ENCODE assay signal across 19 cellular contexts in the genomic region with DNA sequence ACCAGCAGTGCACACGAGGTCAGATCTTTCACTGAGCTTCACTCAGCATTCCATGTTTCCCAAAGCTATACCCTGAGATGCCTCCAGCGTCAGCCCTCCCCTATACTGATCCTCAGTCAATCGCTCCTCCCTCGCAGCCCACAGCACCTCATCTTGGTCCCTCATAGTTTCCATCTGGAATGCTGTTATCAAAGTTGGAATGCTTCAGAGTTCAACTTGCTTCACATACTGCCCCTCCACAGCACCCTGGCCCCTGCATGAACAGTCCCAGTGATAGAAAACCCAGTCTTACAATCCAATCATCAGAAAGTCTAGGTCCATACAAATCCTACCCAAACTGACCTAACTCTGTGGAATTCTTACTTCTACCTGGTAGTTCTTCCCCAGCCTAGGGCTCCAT. TPM values are rescaled to one million over a fixed set of nuclear protein-coding genes. Genes with fewer than 3 reads are reported as not detected.
DNase-seq lines count a peak whose midpoint lies in the region; ATAC-seq, FAIRE-seq and TF ChIP-seq lines count a peak whose summit lies in the region.
"Had no signal": no experiment of that assay in that cellular context is flagged by ENCODE, and none has a peak within 500 bp of the region (broad histone marks: within the 10 kb centered on the region; RNA-seq: fewer than 3 reads in every experiment).

No MANE protein-coding gene starts in this region.

- H3K27me3 Mint-ChIP-seq in stimulated activated naive CD8-positive, alpha-beta T cell treated with anti-CD3 and anti-CD28 coated beads, Interleukin-15, Interleukin-2, amounts not matched to agents 100 ng/mL and 50 ng/mL, for 24 hours, result no peaks in the 10 kb centered on the region
- no peaks in the 10 kb centered on the region for H3K27me3 Mint-ChIP-seq in stimulated activated naive CD8-positive, alpha-beta T cell treated with anti-CD3 and anti-CD28 coated beads, Interleukin-15, amount 100 ng/mL, for 72 hours
- no peaks in the 10 kb centered on the region for H3K27me3 Mint-ChIP-seq in activated naive CD8-positive, alpha-beta T cell

- no peak overlapping the region for H3K4me3 Mint-ChIP-seq in stimulated activated naive CD8-positive, alpha-beta T cell treated with anti-CD3 and anti-CD28 coated beads, Interleukin-15, Interleukin-2, amounts not matched to agents 100 ng/mL and 50 ng/mL, for 24 hours
- H3K4me3 Mint-ChIP-seq in stimulated activated naive CD8-positive, alpha-beta T cell treated with anti-CD3 and anti-CD28 coated beads, Interleukin-15, amount 100 ng/mL, for 72 hours, result no peak overlapping the region
- H3K4me3 Mint-ChIP-seq in activated naive CD8-positive, alpha-beta T cell, result no peak overlapping the region

- no peak for TF ChIP-seq POLR2A in heart left ventricle (IDR thresholded peaks at IDR 0.05)

- no peak overlapping the region for H3K4me3 ChIP-seq in heart left ventricle
- H3K4me3 ChIP-seq in mucosa of descending colon, result no peak overlapping the region
- H3K4me3 ChIP-seq: SJCRH30, skin epidermis had no signal

- H3K9me3 ChIP-seq in heart left ventricle, result no peaks in the 10 kb centered on the region
- H3K9me3 ChIP-seq in mucosa of descending colon, result no peaks in the 10 kb centered on the region
- H3K9me3 ChIP-seq: SJCRH30 had no signal

- H3K9me3 Mint-ChIP-seq in stimulated activated naive CD8-positive, alpha-beta T cell treated with anti-CD3 and anti-CD28 coated beads, Interleukin-15, Interleukin-2, amounts not matched to agents 100 ng/mL and 50 ng/mL, for 24 hours, result no peaks in the 10 kb centered on the region
- H3K9me3 Mint-ChIP-seq in stimulated activated naive CD8-positive, alpha-beta T cell treated with anti-CD3 and anti-CD28 coated beads, Interleukin-15, amount 100 ng/mL, for 72 hours, result no peaks in the 10 kb centered on the region
- H3K9me3 Mint-ChIP-seq in activated naive CD8-positive, alpha-beta T cell (ENCODE audit: low read depth), result no peaks in the 10 kb centered on the region

- no peak for DNase-seq in stimulated activated naive CD8-positive, alpha-beta T cell treated with anti-CD3 and anti-CD28 coated beads, Interleukin-15, amount 100 ng/mL, for 72 hours
- no peak for DNase-seq in heart left ventricle
- no peak for DNase-seq in DMS79 treated with DMSO at 0.1 percent for 48 hours (lab: John Stamatoyannopoulos, UW)
- DNase-seq in D721Med (ENCODE audit: insufficient read length, low spot score), result no peak
- DNase-seq in mucosa of descending colon, result no peak
- DNase-seq: activated CD4-positive, alpha-beta T cell treated with anti-CD3 and anti-CD28 coated beads for 1 hour; foreskin melanocyte; GF-D8; MV-4-11; NCI-H187 treated with DMSO at 0.1 percent for 48 hours; NCI-H510A treated with DMSO at 0.1 percent for 48 hours; SJCRH30; stimulated activated CD4-positive, alpha-beta T cell treated with anti-CD3 and anti-CD28 coated beads, Interleukin-4, amount 100 ng/mL, for 1 hour had no signal

- H3K36me3 Mint-ChIP-seq in stimulated activated naive CD8-positive, alpha-beta T cell treated with anti-CD3 and anti-CD28 coated beads, Interleukin-15, Interleukin-2, amounts not matched to agents 100 ng/mL and 50 ng/mL, for 24 hours (ENCODE audit: low read depth), result peaks cover 15% of the 10 kb centered on the region
- H3K36me3 Mint-ChIP-seq in activated naive CD8-positive, alpha-beta T cell, result peaks cover 2% of the 10 kb centered on the region

- no peak overlapping the region for H3K27ac ChIP-seq in heart left ventricle
- H3K27ac ChIP-seq: SJCRH30, skin epidermis had no signal

- no peak for FAIRE-seq in D721Med (lab: Jason Lieb, UNC)
- FAIRE-seq: endometrium, GM12892 had no signal

- H3K27me3 ChIP-seq in heart left ventricle, result no peaks in the 10 kb centered on the region
- H3K27me3 ChIP-seq: SJCRH30 had no signal

- H3K36me3 ChIP-seq in heart left ventricle (peaks cover 0 to 21% (median 15%) of the 10 kb centered on the region in 9 donors), mucosa of descending colon (ENCODE audit: low read depth) (no peaks in the 10 kb centered on the region)

- H3K4me1 Mint-ChIP-seq in stimulated activated naive CD8-positive, alpha-beta T cell treated with anti-CD3 and anti-CD28 coated beads, Interleukin-15, Interleukin-2, amounts not matched to agents 100 ng/mL and 50 ng/mL, for 24 hours (ENCODE audit: low read depth), result peaks cover 44% of the 10 kb centered on the region
- peaks cover 41% of the 10 kb centered on the region for H3K4me1 Mint-ChIP-seq in stimulated activated naive CD8-positive, alpha-beta T cell treated with anti-CD3 and anti-CD28 coated beads, Interleukin-15, amount 100 ng/mL, for 72 hours
- peaks cover 47% of the 10 kb centered on the region for H3K4me1 Mint-ChIP-seq in activated naive CD8-positive, alpha-beta T cell (ENCODE audit: low read depth)

- 42 to 50% (median 43%) methylated on average over 4 of the region's 4 CpGs for WGBS in heart left ventricle, 4 donors

- ATAC-seq in stimulated activated naive CD8-positive, alpha-beta T cell treated with anti-CD3 and anti-CD28 coated beads, Interleukin-15, amount 100 ng/mL, for 72 hours, result no peak
- ATAC-seq in heart left ventricle, result peak in 3 of 4 donors; percentile 41 to 49 (median 49)
- ATAC-seq in mucosa of descending colon, result no peak
- ATAC-seq in HG02759 (IDR thresholded peaks at IDR 0.05; ENCODE audit: unreplicated experiment), result no peak

- H3K27ac Mint-ChIP-seq in stimulated activated naive CD8-positive, alpha-beta T cell treated with anti-CD3 and anti-CD28 coated beads, Interleukin-15, Interleukin-2, amounts not matched to agents 100 ng/mL and 50 ng/mL, for 24 hours, result peak overlapping the region; percentile 37
- H3K27ac Mint-ChIP-seq in stimulated activated naive CD8-positive, alpha-beta T cell treated with anti-CD3 and anti-CD28 coated beads, Interleukin-15, amount 100 ng/mL, for 72 hours, result peak overlapping the region in 1 of 2 donors; percentile 7
- H3K27ac Mint-ChIP-seq in activated naive CD8-positive, alpha-beta T cell, result peak overlapping the region; percentile 38

- H3K4me1 ChIP-seq in heart left ventricle (peaks cover 0 to 42% (median 16%) of the 10 kb centered on the region in 12 donors), mucosa of descending colon (ENCODE audit: low read depth) (peaks cover 2% of the 10 kb centered on the region)
- H3K4me1 ChIP-seq: SJCRH30 had no signal

- TF ChIP-seq CTCF in heart left ventricle (IDR thresholded peaks at IDR 0.05) (no peak), D721Med (IDR thresholded peaks at IDR 0.05; ENCODE audit: insufficient read depth, missing control alignments) (no peak), mucosa of descending colon (IDR thresholded peaks at IDR 0.05) (no peak)

- intact Hi-C loops in heart left ventricle (cut with DNase I) (no loop called here), mucosa of descending colon (cut with DNase I, micrococcal nuclease) (no loop called here)

RNA-seq across cellular contexts. Expression of a gene that starts 20.0 kb away (rescaled TPM):
- total RNA-seq in heart left ventricle (1 to 10 TPM; 1.1 to 6.8 (median 4.5) TPM), mucosa of descending colon (1 to 10 TPM; 3.5 to 5.9 (median 4.1) TPM)
- 1 to 10 TPM; 4.3 to 6.9 TPM for polyA plus RNA-seq in heart left ventricle

RNA-seq across cellular contexts. Expression of a gene that starts 29.0 kb away (rescaled TPM):
- 10 to 100 TPM; 25.7 to 75.6 (median 56.1) TPM for total RNA-seq in heart left ventricle
- polyA plus RNA-seq in heart left ventricle, result 10 to 100 TPM; 37.8 to 55.4 TPM
- 100 to 1,000 TPM; 117 to 188 (median 128) TPM for total RNA-seq in mucosa of descending colon

RNA-seq across cellular contexts. Expression of a gene that starts 29.0 kb away (rescaled TPM):
- total RNA-seq in heart left ventricle, result 10 to 100 TPM; 15.8 to 61.7 (median 44.4) TPM
- polyA plus RNA-seq in heart left ventricle, result 10 to 100 TPM in 1 of 2 donors, 1 to 10 TPM in 1; 7.4 to 26.4 TPM
- 10 to 100 TPM; 68.3 to 72.5 (median 70.6) TPM for total RNA-seq in mucosa of descending colon

Comparison
In these comparisons a context has a peak if more than half of its experiments do, and no peak if none do; other contexts are left out.
1. ATAC-seq: peak in heart left ventricle (3 of 4); none in stimulated activated naive CD8-positive, alpha-beta T cell treated with anti-CD3 and anti-CD28 coated beads, Interleukin-15, amount 100 ng/mL, for 72 hours (single experiment), mucosa of descending colon (single experiment) and HG02759 (single experiment).